9 cellular contexts compared by ENCODE assay signal in genomic region chr1:8398086-8398485, GRCh38.
A peak's percentile ranks its signal among the peaks of the same experiment; 100 is the strongest.
DNase-seq lines count a peak whose midpoint lies in the region; ATAC-seq and TF ChIP-seq lines count a peak whose summit lies in the region.
"Had no signal": no experiment of that assay in that cellular context is flagged by ENCODE, and none has a peak within 500 bp of the region (broad histone marks: within the 10 kb centered on the region; RNA-seq: fewer than 3 reads in every experiment).

No MANE protein-coding gene starts in this region.

- POLR2A ChIA-PET in T-cell (lab: Charles Lee) = interaction anchor here in 1 of 2 donors (0.6 to 1.7 kb wide), 2 partner anchors 11 to 86 kb away, joined by 4 read pairs; no protein-coding TSS in a partner anchor

- H3K36me3 Mint-ChIP-seq in T-helper 2 cell treated with Interferon-gamma antibody and Interleukin-4, amounts not matched to agents 5 μg/mL and 100 μg/mL, for 36 hours (ENCODE audit: low read depth) = peaks cover 30% of the 10 kb centered on the region
- peaks cover 29% of the 10 kb centered on the region for H3K36me3 Mint-ChIP-seq in T-cell
- H3K36me3 Mint-ChIP-seq in stimulated activated effector memory CD8-positive, alpha-beta T cell treated with anti-CD3 and anti-CD28 coated beads, Interleukin-12 subunit alpha, Interleukin-12 subunit beta, amount 100 ng/mL, for 72 hours = peaks cover 15% of the 10 kb centered on the region

- peaks cover 0 to 43% (median 0%) of the 10 kb centered on the region in 3 donors for H3K36me3 ChIP-seq in esophagus squamous epithelium

- peaks cover 48% of the 10 kb centered on the region for H3K4me1 Mint-ChIP-seq in T-helper 2 cell treated with Interferon-gamma antibody and Interleukin-4, amounts not matched to agents 5 μg/mL and 100 μg/mL, for 36 hours (ENCODE audit: low read depth)
- H3K4me1 Mint-ChIP-seq in T-cell = peaks cover 56 to 68% (median 64%) of the 10 kb centered on the region in 3 donors
- H3K4me1 Mint-ChIP-seq in stimulated activated effector memory CD8-positive, alpha-beta T cell treated with anti-CD3 and anti-CD28 coated beads, Interleukin-12 subunit alpha, Interleukin-12 subunit beta, amount 100 ng/mL, for 72 hours = peaks cover 48% of the 10 kb centered on the region

- peak overlapping the region; percentile 3 for H3K4me3 Mint-ChIP-seq in T-helper 2 cell treated with Interferon-gamma antibody and Interleukin-4, amounts not matched to agents 5 μg/mL and 100 μg/mL, for 36 hours
- peak overlapping the region in 1 of 3 donors; percentile 84 for H3K4me3 Mint-ChIP-seq in T-cell
- H3K4me3 Mint-ChIP-seq in stimulated activated effector memory CD8-positive, alpha-beta T cell treated with anti-CD3 and anti-CD28 coated beads, Interleukin-12 subunit alpha, Interleukin-12 subunit beta, amount 100 ng/mL, for 72 hours = peak overlapping the region; percentile 30

- intact Hi-C loops in esophagus squamous epithelium (cut with DNase I) = no loop called here

- peak overlapping the region; percentile 66 for H3K27ac Mint-ChIP-seq in T-helper 2 cell treated with Interferon-gamma antibody and Interleukin-4, amounts not matched to agents 5 μg/mL and 100 μg/mL, for 36 hours
- peak overlapping the region; percentile 74 to 79 for H3K27ac Mint-ChIP-seq in T-cell
- H3K27ac Mint-ChIP-seq in stimulated activated effector memory CD8-positive, alpha-beta T cell treated with anti-CD3 and anti-CD28 coated beads, Interleukin-12 subunit alpha, Interleukin-12 subunit beta, amount 100 ng/mL, for 72 hours = peak overlapping the region; percentile 17

- WGBS in esophagus squamous epithelium, 2 donors = 87 to 90% methylated on average over 2 of the region's 2 CpGs

- peaks cover 23 to 50% (median 26%) of the 10 kb centered on the region in 3 donors for H3K4me1 ChIP-seq in esophagus squamous epithelium

- no peak overlapping the region for H3K4me3 ChIP-seq in esophagus squamous epithelium

- peaks cover 4% of the 10 kb centered on the region for H3K9me3 Mint-ChIP-seq in T-helper 2 cell treated with Interferon-gamma antibody and Interleukin-4, amounts not matched to agents 5 μg/mL and 100 μg/mL, for 36 hours
- no peaks in the 10 kb centered on the region for H3K9me3 Mint-ChIP-seq in T-cell
- no peaks in the 10 kb centered on the region for H3K9me3 Mint-ChIP-seq in stimulated activated effector memory CD8-positive, alpha-beta T cell treated with anti-CD3 and anti-CD28 coated beads, Interleukin-12 subunit alpha, Interleukin-12 subunit beta, amount 100 ng/mL, for 72 hours

- ATAC-seq in T-cell (replicated peaks in 1 of 4) (no peak), GM21447 (IDR thresholded peaks at IDR 0.05; ENCODE audit: unreplicated experiment) (no peak)
- no peak for ATAC-seq in stimulated activated effector memory CD8-positive, alpha-beta T cell treated with anti-CD3 and anti-CD28 coated beads, Interleukin-12 subunit alpha, Interleukin-12 subunit beta, amount 100 ng/mL, for 72 hours

- no peak for DNase-seq in T-helper 2 cell treated with Interferon-gamma antibody and Interleukin-4, amounts not matched to agents 5 μg/mL and 100 μg/mL, for 36 hours (ENCODE audit: low spot score)
- DNase-seq in T-helper 2 cell (no peak), T-cell (no peak), esophagus squamous epithelium (lab: John Stamatoyannopoulos, UW) (no peak), activated gamma-delta T cell (lab: John Stamatoyannopoulos, UW) (no peak), AG08395 (ENCODE audit: low spot score) (no peak)
- no peak for DNase-seq in stimulated activated effector memory CD8-positive, alpha-beta T cell treated with anti-CD3 and anti-CD28 coated beads, Interleukin-12 subunit alpha, Interleukin-12 subunit beta, amount 100 ng/mL, for 72 hours (ENCODE audit: low spot score in 2 of 2)
- DNase-seq: NCI-H2029 treated with DMSO at 0.1 percent for 48 hours had no signal

- peak overlapping the region; percentile 9 to 84 (median 80) for H3K27ac ChIP-seq in esophagus squamous epithelium

- no peaks in the 10 kb centered on the region for H3K9me3 ChIP-seq in esophagus squamous epithelium

- no peak for TF ChIP-seq POLR2A in esophagus squamous epithelium (IDR thresholded peaks at IDR 0.05)

- CTCF ChIA-PET in T-cell (lab: Charles Lee) = interaction anchor here in 1 of 2 donors (0.6 to 0.7 kb wide), 2 partner anchors 11 to 33 kb away, joined by 3 read pairs; no protein-coding TSS in a partner anchor

- TF ChIP-seq CTCF in esophagus squamous epithelium (IDR thresholded peaks at IDR 0.05) = no peak

- no peaks in the 10 kb centered on the region for H3K27me3 ChIP-seq in esophagus squamous epithelium

- H3K27me3 Mint-ChIP-seq in T-helper 2 cell treated with Interferon-gamma antibody and Interleukin-4, amounts not matched to agents 5 μg/mL and 100 μg/mL, for 36 hours (ENCODE audit: low read depth) = no peaks in the 10 kb centered on the region
- H3K27me3 Mint-ChIP-seq in T-cell = no peaks in the 10 kb centered on the region

Comparison
In these comparisons a context has a peak if more than half of its experiments do, and no peak if none do; other contexts are left out.
1. H3K27ac Mint-ChIP-seq: peak in every context shown above with its lines; median percentile 76 in T-cell; 66 in T-helper 2 cell treated with Interferon-gamma antibody and Interleukin-4, amounts not matched to agents 5 μg/mL and 100 μg/mL, for 36 hours; 17 in stimulated activated effector memory CD8-positive, alpha-beta T cell treated with anti-CD3 and anti-CD28 coated beads, Interleukin-12 subunit alpha, Interleukin-12 subunit beta, amount 100 ng/mL, for 72 hours.